ENCODE assay signal across 1 cellular context in genomic region chr16:82750078-82750477, GRCh38.
TF ChIP-seq lines count a peak whose summit lies in the region.

No MANE protein-coding gene starts in this region.

TF ChIP-seq in GM23338, 12 proteins besides CTCF, POLR2A, EP300 and RAD21 (continued from another document):
- TF ChIP-seq ZNF462 (CRISPR knock-in tag; IDR thresholded peaks at IDR 0.05) (no peak), REST (IDR thresholded peaks at IDR 0.05; ENCODE audit: unreplicated experiment) (no peak), POLR2AphosphoS5 (IDR thresholded peaks at IDR 0.05; ENCODE audit: low read depth) (no peak), EZH2 (IDR thresholded peaks at IDR 0.05; ENCODE audit: low read depth, unreplicated experiment) (no peak), ZNF331 (CRISPR knock-in tag; IDR thresholded peaks at IDR 0.05; ENCODE audit: low read depth) (no peak), ETS1 (IDR thresholded peaks at IDR 0.05) (no peak), CREB1 (CRISPR knock-in tag; IDR thresholded peaks at IDR 0.05; ENCODE audit: low read depth) (no peak), NANOG (IDR thresholded peaks at IDR 0.05; ENCODE audit: borderline replicate concordance) (no peak), STAT1 (IDR thresholded peaks at IDR 0.05; ENCODE audit: unreplicated experiment) (no peak), EZH2phosphoT487 (IDR thresholded peaks at IDR 0.05; ENCODE audit: unreplicated experiment) (no peak), ZNF114 (CRISPR knock-in tag; IDR thresholded peaks at IDR 0.05) (no peak)
